ENCODE assay signal across 14 cellular contexts in genomic region chr1:193040011-193040410, GRCh38. TPM values are rescaled to one million over a fixed set of nuclear protein-coding genes. Genes with fewer than 3 reads are reported as not detected.
DNase-seq lines count a peak whose midpoint lies in the region; ATAC-seq and TF ChIP-seq lines count a peak whose summit lies in the region.
"Had no signal": no experiment of that assay in that cellular context is flagged by ENCODE, and none has a peak within 500 bp of the region (broad histone marks: within the 10 kb centered on the region; RNA-seq: fewer than 3 reads in every experiment).

No MANE protein-coding gene starts in this region.

- H2AFZ ChIP-seq in GM23338 (no peak overlapping the region), neural progenitor cell (replicated peaks) (no peak overlapping the region)
- H2AFZ ChIP-seq: GM23248 had no signal

- H3K9me3 Mint-ChIP-seq in CD4-positive, alpha-beta T cell, result no peaks in the 10 kb centered on the region
- H3K9me3 Mint-ChIP-seq in GM23338 (no peaks in the 10 kb centered on the region), neural progenitor cell (peaks cover 6% of the 10 kb centered on the region)
- no peaks in the 10 kb centered on the region for H3K9me3 Mint-ChIP-seq in stimulated activated memory B cell treated with anti-CD40 and anti-IgM and Interleukin-4, amounts not matched to agents 10 μg/mL and 1 μg/mL and 100 μg/mL, for 72 hours
- H3K9me3 Mint-ChIP-seq: CD8-positive, alpha-beta T cell; H9 had no signal

- H4K20me1 ChIP-seq in GM23338 (replicated peaks; ENCODE audit: insufficient read depth) (no peaks in the 10 kb centered on the region; the same call in 1 of the 2 replicates), neural progenitor cell (ENCODE audit: low read depth) (no peaks in the 10 kb centered on the region)

- TF ChIP-seq CTCF in CD4-positive, alpha-beta T cell (IDR thresholded peaks at IDR 0.05), result no peak
- TF ChIP-seq CTCF in GM23338 (conservative IDR thresholded peaks at IDR 0.05; ENCODE audit: low read depth in 2 of 2) (no peak), neural progenitor cell (IDR thresholded peaks at IDR 0.05) (no peak), GM13977 (IDR thresholded peaks at IDR 0.05; ENCODE audit: extremely low read depth, insufficient read depth, missing control alignments) (no peak)

- peaks cover 56% of the 10 kb centered on the region for H3K36me3 Mint-ChIP-seq in CD4-positive, alpha-beta T cell (ENCODE audit: low read depth)
- H3K36me3 Mint-ChIP-seq in GM23338 (ENCODE audit: low read depth) (peaks cover 11% of the 10 kb centered on the region; the same call in 2 of the 3 replicates), neural progenitor cell (peaks cover 38% of the 10 kb centered on the region)
- peaks cover 61% of the 10 kb centered on the region for H3K36me3 Mint-ChIP-seq in stimulated activated memory B cell treated with anti-CD40 and anti-IgM and Interleukin-4, amounts not matched to agents 10 μg/mL and 1 μg/mL and 100 μg/mL, for 72 hours

- H3K4me3 ChIP-seq in GM23338, result no peak overlapping the region
- H3K4me3 ChIP-seq in neural progenitor cell, result no peak overlapping the region
- H3K4me3 ChIP-seq: GM23248 had no signal

- CTCF ChIA-PET in CD4-positive, alpha-beta T cell (lab: Charles Lee), result no interaction called here

- DNase-seq in CD4-positive, alpha-beta T cell, result no peak
- DNase-seq in GM23338 (ENCODE audit: low spot score) (no peak), neural progenitor cell (ENCODE audit: low spot score) (no peak), OCI-M2 (lab: John Stamatoyannopoulos, UW; ENCODE audit: unreplicated experiment) (no peak), GM13977 (ENCODE audit: low spot score) (no peak)
- DNase-seq: C1 segment of cervical spinal cord; Caco-2; CD8-positive, alpha-beta T cell; DMS153; DND-41; GM23248; H9 had no signal

- H3K27me3 ChIP-seq in CD4-positive, alpha-beta T cell (ENCODE audit: control insufficient read depth, insufficient read depth, low read length), result no peaks in the 10 kb centered on the region
- H3K27me3 ChIP-seq in GM23338 (ENCODE audit: insufficient read depth) (no peaks in the 10 kb centered on the region), neural progenitor cell (no peaks in the 10 kb centered on the region)

- H3K36me3 ChIP-seq in GM23338 (ENCODE audit: insufficient read depth) (no peaks in the 10 kb centered on the region), neural progenitor cell (no peaks in the 10 kb centered on the region)

- no peak overlapping the region for H3K27ac ChIP-seq in CD4-positive, alpha-beta T cell (ENCODE audit: low read depth, low read length)
- H3K27ac ChIP-seq in GM23338 (ENCODE audit: low read depth) (no peak overlapping the region), neural progenitor cell (no peak overlapping the region)
- H3K27ac ChIP-seq: GM23248 had no signal

- no peak overlapping the region for H3K4me2 ChIP-seq in GM23338
- peak overlapping the region; percentile 36 for H3K4me2 ChIP-seq in neural progenitor cell

- H3K27ac Mint-ChIP-seq in CD4-positive, alpha-beta T cell, result peak overlapping the region; percentile 19
- no peak overlapping the region for H3K27ac Mint-ChIP-seq in GM23338
- no peak overlapping the region for H3K27ac Mint-ChIP-seq in neural progenitor cell
- peak overlapping the region; percentile 24 for H3K27ac Mint-ChIP-seq in stimulated activated memory B cell treated with anti-CD40 and anti-IgM and Interleukin-4, amounts not matched to agents 10 μg/mL and 1 μg/mL and 100 μg/mL, for 72 hours
- H3K27ac Mint-ChIP-seq: CD8-positive, alpha-beta T cell had no signal

- H3K9me3 ChIP-seq in CD4-positive, alpha-beta T cell (ENCODE audit: control insufficient read depth, low read length), result no peaks in the 10 kb centered on the region
- H3K9me3 ChIP-seq in neural progenitor cell (ENCODE audit: low read depth), result no peaks in the 10 kb centered on the region
- H3K9me3 ChIP-seq: Caco-2 had no signal

- H3K4me1 ChIP-seq in GM23338 (ENCODE audit: insufficient read depth) (peaks cover 6% of the 10 kb centered on the region; the same call in 1 of the 2 replicates), neural progenitor cell (peaks cover 12% of the 10 kb centered on the region)

- H3K79me2 ChIP-seq in GM23338 (replicated peaks; ENCODE audit: insufficient read depth) (peaks cover 59% of the 10 kb centered on the region), neural progenitor cell (ENCODE audit: low read depth) (peaks cover 50% of the 10 kb centered on the region)

- H3K4me3 Mint-ChIP-seq in CD4-positive, alpha-beta T cell, result no peak overlapping the region
- H3K4me3 Mint-ChIP-seq in GM23338 (no peak overlapping the region), neural progenitor cell (no peak overlapping the region)
- no peak overlapping the region for H3K4me3 Mint-ChIP-seq in stimulated activated memory B cell treated with anti-CD40 and anti-IgM and Interleukin-4, amounts not matched to agents 10 μg/mL and 1 μg/mL and 100 μg/mL, for 72 hours
- H3K4me3 Mint-ChIP-seq: CD8-positive, alpha-beta T cell; H9 had no signal

- intact Hi-C loops in CD4-positive, alpha-beta T cell (cut with DNase I, micrococcal nuclease), result no loop called here

- H3K4me1 Mint-ChIP-seq in CD4-positive, alpha-beta T cell (ENCODE audit: low read depth), result peaks cover 59% of the 10 kb centered on the region
- H3K4me1 Mint-ChIP-seq in GM23338, result peaks cover 18% of the 10 kb centered on the region
- H3K4me1 Mint-ChIP-seq in neural progenitor cell, result no peaks in the 10 kb centered on the region
- peaks cover 33% of the 10 kb centered on the region for H3K4me1 Mint-ChIP-seq in stimulated activated memory B cell treated with anti-CD40 and anti-IgM and Interleukin-4, amounts not matched to agents 10 μg/mL and 1 μg/mL and 100 μg/mL, for 72 hours

- no peaks in the 10 kb centered on the region for H3K27me3 Mint-ChIP-seq in CD4-positive, alpha-beta T cell
- H3K27me3 Mint-ChIP-seq in GM23338 (ENCODE audit: insufficient read depth, low read depth, poor library complexity) (no peaks in the 10 kb centered on the region), neural progenitor cell (ENCODE audit: insufficient read depth, low read depth) (peaks cover 3% of the 10 kb centered on the region)
- no peaks in the 10 kb centered on the region for H3K27me3 Mint-ChIP-seq in stimulated activated memory B cell treated with anti-CD40 and anti-IgM and Interleukin-4, amounts not matched to agents 10 μg/mL and 1 μg/mL and 100 μg/mL, for 72 hours

- H3K9me2 ChIP-seq in GM23338 (ENCODE audit: insufficient read depth), result no peaks in the 10 kb centered on the region

- no peak for ATAC-seq in CD4-positive, alpha-beta T cell (ENCODE audit: poor library complexity)
- ATAC-seq in GM23338, result no peak
- ATAC-seq in stimulated activated memory B cell treated with anti-CD40 and anti-IgM and Interleukin-4, amounts not matched to agents 10 μg/mL and 1 μg/mL and 100 μg/mL, for 72 hours, result no peak
- ATAC-seq: CD8-positive, alpha-beta T cell; HCT116 had no signal

- POLR2A ChIA-PET in CD4-positive, alpha-beta T cell (lab: Charles Lee), result no interaction called here

- H3F3A ChIP-seq in GM23338 (replicated peaks; ENCODE audit: low read depth), result no peaks in the 10 kb centered on the region
- H3F3A ChIP-seq in neural progenitor cell (ENCODE audit: low read depth), result no peaks in the 10 kb centered on the region

- H3K9ac ChIP-seq in neural progenitor cell, result no peak overlapping the region
- H3K9ac ChIP-seq: GM23248 had no signal

- in situ Hi-C loops in GM13977 (cut with MboI; ENCODE audit: low pct_unique_long_range_greater_than_20kb, low sequenced_read_pairs, unreplicated experiment), result no loop called here

TF ChIP-seq in GM23338, 12 proteins besides CTCF, POLR2A, EP300 and RAD21:
- TF ChIP-seq NANOG (IDR thresholded peaks at IDR 0.05; ENCODE audit: borderline replicate concordance) (0 out of 2 replicates have a peak, but pooled peaks have one; percentile 40), POLR2AphosphoS5 (IDR thresholded peaks at IDR 0.05; ENCODE audit: low read depth) (no peak)

RNA-seq across cellular contexts. Expression of gene UCHL5, which starts 19.1 kb away (rescaled TPM):
- 10 to 100 TPM; 16.4 to 19.2 TPM for total RNA-seq in CD4-positive, alpha-beta T cell
- 40.2 and 42.5 TPM in 2 replicates for total RNA-seq in GM23338 (2014; rRNA removed; shearing (Covaris generic))
- 60.2 and 67.1 TPM in 2 replicates for polyA plus RNA-seq in GM23338 (2016; fragmentation: Nextera tagmentation; extraction: Ambion mirVana)
- total RNA-seq in neural progenitor cell (ENCODE audit: low replicate concordance), result 21.8 and 49.4 TPM in 2 replicates

RNA-seq across cellular contexts. Expression of gene RO60, which starts 19.4 kb away (rescaled TPM):
- total RNA-seq in CD4-positive, alpha-beta T cell, result 10 to 100 TPM; 46.1 to 46.3 TPM
- total RNA-seq in GM23338 (2014; rRNA removed; shearing (Covaris generic)), result 122 and 130 TPM in 2 replicates
- polyA plus RNA-seq in GM23338 (2016; fragmentation: Nextera tagmentation; extraction: Ambion mirVana), result 87.3 and 103 TPM in 2 replicates
- total RNA-seq in neural progenitor cell (ENCODE audit: low replicate concordance), result 158 and 200 TPM in 2 replicates

Comparison
In these comparisons a context has a peak if more than half of its experiments do, and no peak if none do; other contexts are left out.
1. H3K27ac Mint-ChIP-seq: peak in CD4-positive, alpha-beta T cell (single experiment) and stimulated activated memory B cell treated with anti-CD40 and anti-IgM and Interleukin-4, amounts not matched to agents 10 μg/mL and 1 μg/mL and 100 μg/mL, for 72 hours (single experiment); none in GM23338 (single experiment) and neural progenitor cell (single experiment).